In genomic region chr14:23562822-23563472, GRCh38 we compare ENCODE assay signal across 8 cellular contexts. TPM values are rescaled to one million over a fixed set of nuclear protein-coding genes. Genes with fewer than 3 reads are reported as not detected.
DNase-seq lines count a peak whose midpoint lies in the region; ATAC-seq and TF ChIP-seq lines count a peak whose summit lies in the region.

No MANE protein-coding gene starts in this region.

- peaks cover 46% of the 10 kb centered on the region for H3K4me1 Mint-ChIP-seq in activated CD4-positive, alpha-beta memory T cell treated with anti-CD3 and anti-CD28 coated beads, Interleukin-2, amount 10 ng/mL, durations not matched to agents 7 days and 5 days
- H3K4me1 Mint-ChIP-seq in endodermal cell, result peaks cover 6% of the 10 kb centered on the region

- ATAC-seq in HG02571 (IDR thresholded peaks at IDR 0.05; ENCODE audit: unreplicated experiment) (no peak), HG02798 (IDR thresholded peaks at IDR 0.05; ENCODE audit: poor library complexity, unreplicated experiment) (no peak)

- no peak overlapping the region for H3K4me3 ChIP-seq in endodermal cell (ENCODE audit: low read length)
- H3K4me3 ChIP-seq in osteoblast (ENCODE audit: insufficient read depth, low read length), result no peak overlapping the region

- H3K4me3 Mint-ChIP-seq in activated CD4-positive, alpha-beta memory T cell treated with anti-CD3 and anti-CD28 coated beads, Interleukin-2, amount 10 ng/mL, durations not matched to agents 7 days and 5 days, result no peak overlapping the region
- H3K4me3 Mint-ChIP-seq in endodermal cell, result no peak overlapping the region

- H3K9me3 ChIP-seq in endodermal cell (ENCODE audit: control insufficient read depth, low read length) (no peaks in the 10 kb centered on the region), osteoblast (ENCODE audit: low read depth, low read length) (no peaks in the 10 kb centered on the region)

- H3K4me1 ChIP-seq in endodermal cell (ENCODE audit: control insufficient read depth, insufficient read depth, low read length) (no peaks in the 10 kb centered on the region), osteoblast (ENCODE audit: insufficient read depth, low read length) (peaks cover 18% of the 10 kb centered on the region)

- H3K9me3 Mint-ChIP-seq in activated CD4-positive, alpha-beta memory T cell treated with anti-CD3 and anti-CD28 coated beads, Interleukin-2, amount 10 ng/mL, durations not matched to agents 7 days and 5 days, result no peaks in the 10 kb centered on the region
- no peaks in the 10 kb centered on the region for H3K9me3 Mint-ChIP-seq in endodermal cell

- 89% methylated on average over 2 of the region's 2 CpGs; no CpG with 5 or more reads in 1 of the 2 experiments for WGBS in endodermal cell (ENCODE audit: insufficient coverage in 1 of 2, insufficient read length in 1 of 2), 2 experiments

- CTCF ChIA-PET in GM10248 (lab: Yijun Ruan, JAX), result interaction anchor here (0.6 to 15.7 kb wide), 20 partner anchors 9 to 486 kb away, joined by 3 to 497 read pairs (median 4); partner anchors contain the start of gene PABPN1
- CTCF ChIA-PET in activated CD4-positive, alpha-beta memory T cell treated with anti-CD3 and anti-CD28 coated beads, Interleukin-2, amount 10 ng/mL, durations not matched to agents 7 days and 5 days (lab: Charles Lee), result interaction anchor here (0.8 to 9.3 kb wide), 5 partner anchors 8 to 84 kb away, joined by 3 to 148 read pairs (median 4); partner anchors contain the start of gene ZFHX2

- H3K27ac Mint-ChIP-seq in activated CD4-positive, alpha-beta memory T cell treated with anti-CD3 and anti-CD28 coated beads, Interleukin-2, amount 10 ng/mL, durations not matched to agents 7 days and 5 days, result peak overlapping the region; percentile 54
- no peak overlapping the region for H3K27ac Mint-ChIP-seq in endodermal cell

- peak overlapping the region; percentile 29; the same call in 1 of the 2 replicates for H3K27ac ChIP-seq in 22Rv1
- H3K27ac ChIP-seq in endodermal cell (ENCODE audit: low read depth, low read length), result no peak overlapping the region
- no peak overlapping the region for H3K27ac ChIP-seq in osteoblast (ENCODE audit: low read depth, low read length)

- no peak overlapping the region for H2AFZ ChIP-seq in osteoblast (ENCODE audit: low read length)

- peak; percentile 95 for TF ChIP-seq CTCF in 22Rv1 (IDR thresholded peaks at IDR 0.05)
- peak; percentile 93 for TF ChIP-seq CTCF in GM10248 (IDR thresholded peaks at IDR 0.05; ENCODE audit: control extremely low read depth, extremely low read depth, low read depth, missing control alignments)
- peak; percentile 92 for TF ChIP-seq CTCF in endodermal cell (conservative IDR thresholded peaks at IDR 0.05)
- peak; percentile 91 for TF ChIP-seq CTCF in osteoblast (IDR thresholded peaks at IDR 0.05; ENCODE audit: extremely low read depth, low read depth, low read length)

- H3K36me3 ChIP-seq in endodermal cell (ENCODE audit: control insufficient read depth, insufficient read depth, low read length) (peaks cover 79% of the 10 kb centered on the region), osteoblast (ENCODE audit: insufficient read depth, low read length) (peaks cover 20% of the 10 kb centered on the region)

- H3K27me3 ChIP-seq in endodermal cell (ENCODE audit: control insufficient read depth, insufficient read depth, low read length, poor library complexity, severe bottlenecking), result no peaks in the 10 kb centered on the region
- H3K27me3 ChIP-seq in osteoblast (ENCODE audit: insufficient read depth, low read length), result no peaks in the 10 kb centered on the region

- peak; percentile 62 for DNase-seq in GM10248 (ENCODE audit: extremely low spot score)
- peak; percentile 70 for DNase-seq in NCI-H2171 (lab: John Stamatoyannopoulos, UW)
- peak; percentile 60 for DNase-seq in activated CD4-positive, alpha-beta memory T cell treated with anti-CD3 and anti-CD28 coated beads, Interleukin-2, amount 10 ng/mL, durations not matched to agents 7 days and 5 days
- peak; percentile 89 for DNase-seq in endodermal cell
- DNase-seq in osteoblast (ENCODE audit: insufficient read length, low spot score, missing footprints), result peak; percentile 83

- POLR2A ChIA-PET in GM10248 (lab: Yijun Ruan, JAX), result no interaction called here
- POLR2A ChIA-PET in activated CD4-positive, alpha-beta memory T cell treated with anti-CD3 and anti-CD28 coated beads, Interleukin-2, amount 10 ng/mL, durations not matched to agents 7 days and 5 days (lab: Charles Lee), result interaction anchor here (0.6 to 1.4 kb wide), 3 partner anchors 81 to 86 kb away, joined by 3 to 6 read pairs (median 3); no protein-coding TSS in a partner anchor

- H3K79me2 ChIP-seq in osteoblast (ENCODE audit: insufficient read depth, low read length), result peaks cover 5% of the 10 kb centered on the region

- H3K9ac ChIP-seq in endodermal cell (ENCODE audit: extremely low read depth, low read length, poor library complexity, severe bottlenecking), result no peak overlapping the region

- no peaks in the 10 kb centered on the region for H3K27me3 Mint-ChIP-seq in activated CD4-positive, alpha-beta memory T cell treated with anti-CD3 and anti-CD28 coated beads, Interleukin-2, amount 10 ng/mL, durations not matched to agents 7 days and 5 days
- H3K27me3 Mint-ChIP-seq in endodermal cell (ENCODE audit: insufficient read depth), result no peaks in the 10 kb centered on the region

- peaks cover 23% of the 10 kb centered on the region for H4K20me1 ChIP-seq in osteoblast (ENCODE audit: insufficient read depth, low read length)

- peaks cover 79% of the 10 kb centered on the region for H3K36me3 Mint-ChIP-seq in activated CD4-positive, alpha-beta memory T cell treated with anti-CD3 and anti-CD28 coated beads, Interleukin-2, amount 10 ng/mL, durations not matched to agents 7 days and 5 days (ENCODE audit: low read depth)
- H3K36me3 Mint-ChIP-seq in endodermal cell (ENCODE audit: low read depth), result peaks cover 59% of the 10 kb centered on the region

- no peak overlapping the region for H3K4me2 ChIP-seq in osteoblast (ENCODE audit: insufficient read depth, low read length)

RNA-seq across cellular contexts. Expression of gene AP1G2, which starts 4.6 kb away (rescaled TPM):
- 100 to 1,000 TPM; 263 to 275 TPM for total RNA-seq in activated CD4-positive, alpha-beta memory T cell treated with anti-CD3 and anti-CD28 coated beads, Interleukin-2, amount 10 ng/mL, durations not matched to agents 7 days and 5 days
- total RNA-seq in endodermal cell (100 to 1,000 TPM; 203 to 209 TPM), osteoblast (7.7 and 10.9 TPM in 2 replicates)
- 85.8 TPM for polyA plus RNA-seq in endodermal cell (2013, experiment 1 of 2)
- polyA plus RNA-seq in endodermal cell (2013, experiment 2 of 2), result 69.8 TPM

RNA-seq across cellular contexts. Expression of gene THTPA, which starts 6.9 kb away (rescaled TPM):
- total RNA-seq in activated CD4-positive, alpha-beta memory T cell treated with anti-CD3 and anti-CD28 coated beads, Interleukin-2, amount 10 ng/mL, durations not matched to agents 7 days and 5 days, result 10 to 100 TPM; 11.6 to 11.8 TPM
- 10 to 100 TPM; 13.0 to 17.0 TPM for total RNA-seq in endodermal cell
- 17.3 TPM for polyA plus RNA-seq in endodermal cell (2013, experiment 1 of 2)
- 15.7 TPM for polyA plus RNA-seq in endodermal cell (2013, experiment 2 of 2)
- 27.4 and 27.5 TPM in 2 replicates for total RNA-seq in osteoblast

RNA-seq across cellular contexts. Expression of gene ZFHX2, which starts 11.4 kb away (rescaled TPM):
- total RNA-seq in activated CD4-positive, alpha-beta memory T cell treated with anti-CD3 and anti-CD28 coated beads, Interleukin-2, amount 10 ng/mL, durations not matched to agents 7 days and 5 days, result 1 to 10 TPM; 1.5 to 1.8 TPM
- total RNA-seq in endodermal cell (10 to 100 TPM; 12.8 to 15.4 TPM), osteoblast (0.59 and 0.72 TPM in 2 replicates)
- 15.2 TPM for polyA plus RNA-seq in endodermal cell (2013, experiment 1 of 2)
- polyA plus RNA-seq in endodermal cell (2013, experiment 2 of 2), result 13.2 TPM

RNA-seq across cellular contexts. Expression of gene JPH4, which starts 15.6 kb away (rescaled TPM):
- not detected for total RNA-seq in activated CD4-positive, alpha-beta memory T cell treated with anti-CD3 and anti-CD28 coated beads, Interleukin-2, amount 10 ng/mL, durations not matched to agents 7 days and 5 days
- total RNA-seq in endodermal cell (under 1 TPM; 0.18 to 0.91 TPM), osteoblast (not detected in 2 replicates)
- polyA plus RNA-seq in endodermal cell (2013, experiment 1 of 2), result 13.1 TPM
- polyA plus RNA-seq in endodermal cell (2013, experiment 2 of 2), result 12.8 TPM

Comparison
In these comparisons a context has a peak if more than half of its experiments do, and no peak if none do; other contexts are left out.
1. RNA of gene AP1G2, which starts 4.6 kb away (total RNA-seq): 263 to 275 TPM in activated CD4-positive, alpha-beta memory T cell treated with anti-CD3 and anti-CD28 coated beads, Interleukin-2, amount 10 ng/mL, durations not matched to agents 7 days and 5 days and 203 to 209 TPM in endodermal cell; 7.7 to 10.9 TPM in osteoblast; every median in the first group is over 10 times any median in the second.
2. Peak in every context shown above with its lines, with median percentiles within 50 percentile points of each other: CTCF ChIP-seq and DNase-seq.